In genomic region chr10:63464402-63465292, GRCh38 we compare ENCODE assay signal across 8 cellular contexts. TPM values are rescaled to one million over a fixed set of nuclear protein-coding genes. Genes with fewer than 3 reads are reported as not detected.
DNase-seq lines count a peak whose midpoint lies in the region; ATAC-seq, FAIRE-seq and TF ChIP-seq lines count a peak whose summit lies in the region.

No MANE protein-coding gene starts in this region.

- in situ Hi-C loops in brain microvascular endothelial cell (cut with HindIII; ENCODE audit: low pct_ligation_motif_present, low sequenced_read_pairs), result no loop called here

- peaks cover 22% of the 10 kb centered on the region for H3K4me1 Mint-ChIP-seq in activated naive CD4-positive, alpha-beta T cell treated with anti-CD3 and anti-CD28 coated beads for 36 hours (ENCODE audit: low read depth)

- peak overlapping the region; percentile 88 for H3K4me3 ChIP-seq in brain microvascular endothelial cell (ENCODE audit: low read depth, low read length)
- peak overlapping the region; percentile 87 for H3K4me3 ChIP-seq in kidney (ENCODE audit: low read length in 2 of 2)

- peaks cover 0 to 4% of the 10 kb centered on the region in 2 donors for H3K4me1 ChIP-seq in kidney (ENCODE audit: control insufficient read depth in 1 of 2, insufficient read depth in 1 of 2, low read depth in 1 of 2, low read length in 2 of 2)

- H3K9me3 Mint-ChIP-seq in activated naive CD4-positive, alpha-beta T cell treated with anti-CD3 and anti-CD28 coated beads for 36 hours, result no peaks in the 10 kb centered on the region

- peak; percentile 57 for ATAC-seq in HG02852 (IDR thresholded peaks at IDR 0.05; ENCODE audit: unreplicated experiment)

- H3K36me3 ChIP-seq in brain microvascular endothelial cell (replicated peaks) (no peaks in the 10 kb centered on the region), kidney (ENCODE audit: control insufficient read depth in 1 of 2, insufficient read depth in 2 of 2, low read length in 2 of 2) (no peaks in the 10 kb centered on the region)

- CTCF ChIA-PET in activated naive CD4-positive, alpha-beta T cell treated with anti-CD3 and anti-CD28 coated beads for 36 hours (lab: Charles Lee), result interaction anchor here (0.6 to 1.2 kb wide), 8 partner anchors 27 to 298 kb away, joined by 3 to 7 read pairs (median 3); no protein-coding TSS in a partner anchor

- H3K27me3 ChIP-seq in brain microvascular endothelial cell (replicated peaks), result no peaks in the 10 kb centered on the region

- no peak overlapping the region for H3K27ac Mint-ChIP-seq in activated naive CD4-positive, alpha-beta T cell treated with anti-CD3 and anti-CD28 coated beads for 36 hours

- H3K9ac ChIP-seq in kidney (ENCODE audit: low read length in 2 of 2), result peak overlapping the region; percentile 43 to 88

- no peaks in the 10 kb centered on the region for H3K27me3 Mint-ChIP-seq in activated naive CD4-positive, alpha-beta T cell treated with anti-CD3 and anti-CD28 coated beads for 36 hours (ENCODE audit: low read depth)

- no peaks in the 10 kb centered on the region for H3K36me3 Mint-ChIP-seq in activated naive CD4-positive, alpha-beta T cell treated with anti-CD3 and anti-CD28 coated beads for 36 hours (ENCODE audit: low read depth)

- peak overlapping the region; percentile 92 for H3K4me3 Mint-ChIP-seq in activated naive CD4-positive, alpha-beta T cell treated with anti-CD3 and anti-CD28 coated beads for 36 hours

- intact Hi-C loops in activated naive CD4-positive, alpha-beta T cell treated with anti-CD3 and anti-CD28 coated beads for 36 hours (cut with micrococcal nuclease), result loop anchor here (1.0 kb wide), 2 partner anchors 56 to 165 kb away; no protein-coding TSS in a partner anchor
- intact Hi-C loops in kidney (cut with DNase I), result no loop called here

- FAIRE-seq in kidney (lab: Jason Lieb, UNC), result no peak

- no peaks in the 10 kb centered on the region for H3K9me3 ChIP-seq in kidney (ENCODE audit: control insufficient read depth in 1 of 2, low read length in 2 of 2)

- no peak for DNase-seq in activated naive CD4-positive, alpha-beta T cell treated with anti-CD3 and anti-CD28 coated beads for 36 hours
- no peak for DNase-seq in activated naive CD4-positive, alpha-beta T cell treated with Interleukin-2 at 50 U/mL for 16 hours
- DNase-seq in NCI-H226, result peak; percentile 10
- peak; percentile 11 for DNase-seq in brain microvascular endothelial cell
- DNase-seq in kidney, result peak; percentile 64
- DNase-seq in stromal cell of bone marrow (ENCODE audit: low read depth), result peak; percentile 17
- no peak for DNase-seq in activated CD4-positive, alpha-beta T cell treated with anti-CD3 and anti-CD28 coated beads for 4 hours

- H3K27ac ChIP-seq in brain microvascular endothelial cell (peak overlapping the region; percentile 82), kidney (ENCODE audit: low read depth in 2 of 2, low read length in 2 of 2) (peak overlapping the region; percentile 93 to 98)

- TF ChIP-seq CTCF in brain microvascular endothelial cell (IDR thresholded peaks at IDR 0.05; ENCODE audit: low read depth, low read length, missing control alignments) (no peak), kidney (IDR thresholded peaks at IDR 0.05; ENCODE audit: borderline replicate concordance, extremely low read depth, insufficient read depth) (no peak)

RNA-seq across cellular contexts. Expression of gene JMJD1C, which starts 1.1 kb away (rescaled TPM):
- 10 to 100 TPM; 54.1 to 56.6 TPM for total RNA-seq in activated naive CD4-positive, alpha-beta T cell treated with anti-CD3 and anti-CD28 coated beads for 36 hours
- total RNA-seq in kidney, result 92.9 TPM
- polyA plus RNA-seq in kidney (ENCODE audit: insufficient read depth, low read depth, low replicate concordance), result 18.9 TPM

RNA-seq across cellular contexts. Expression of gene REEP3, which starts 56.6 kb away (rescaled TPM):
- 10 to 100 TPM; 11.2 to 11.9 TPM for total RNA-seq in activated naive CD4-positive, alpha-beta T cell treated with anti-CD3 and anti-CD28 coated beads for 36 hours
- 34.6 TPM for total RNA-seq in kidney
- polyA plus RNA-seq in kidney (ENCODE audit: insufficient read depth, low read depth, low replicate concordance), result 12.7 TPM

Comparison
In these comparisons a context has a peak if more than half of its experiments do, and no peak if none do; other contexts are left out.
1. DNase-seq: peak in NCI-H226 (single experiment), brain microvascular endothelial cell (single experiment), kidney (single experiment) and stromal cell of bone marrow (single experiment); none in activated naive CD4-positive, alpha-beta T cell treated with anti-CD3 and anti-CD28 coated beads for 36 hours (single experiment), activated naive CD4-positive, alpha-beta T cell treated with Interleukin-2 at 50 U/mL for 16 hours (single experiment) and activated CD4-positive, alpha-beta T cell treated with anti-CD3 and anti-CD28 coated beads for 4 hours (0 of 2).